Comparison of ENCODE assay signal across 20 cellular contexts in genomic region chr4:80259012-80259411, GRCh38. TPM values are rescaled to one million over a fixed set of nuclear protein-coding genes. Genes with fewer than 3 reads are reported as not detected.
DNase-seq lines count a peak whose midpoint lies in the region; ATAC-seq, FAIRE-seq and TF ChIP-seq lines count a peak whose summit lies in the region.
"Had no signal": no experiment of that assay in that cellular context is flagged by ENCODE, and none has a peak within 500 bp of the region (broad histone marks: within the 10 kb centered on the region; RNA-seq: fewer than 3 reads in every experiment).

No MANE protein-coding gene starts in this region.

- TF ChIP-seq POLR2A in GM12892 (IDR thresholded peaks at IDR 0.05; ENCODE audit: low read depth, low read length), result no peak

- no peak for FAIRE-seq in GM12892 (lab: Jason Lieb, UNC)
- FAIRE-seq: HepG2 had no signal

- ATAC-seq in GM21526 (IDR thresholded peaks at IDR 0.05; ENCODE audit: low FRiP score, unreplicated experiment), result no peak
- ATAC-seq in left lobe of liver, result no peak
- ATAC-seq: heart left ventricle, HepG2, psoas muscle had no signal

- DNase-seq in NCI-H1092 (lab: John Stamatoyannopoulos, UW) (peak; percentile 13), NCI-H146 treated with DMSO at 0.1 percent for 48 hours (lab: John Stamatoyannopoulos, UW; ENCODE audit: unreplicated experiment) (peak; percentile 85), NCI-H748 treated with DMSO at 0.1 percent for 48 hours (lab: John Stamatoyannopoulos, UW) (peak; percentile 89), kidney tubule cell (ENCODE audit: low spot score) (peak; percentile 24), GM12892 (ENCODE audit: insufficient read length) (no peak), germinal center (ENCODE audit: low spot score) (no peak), left lobe of liver (ENCODE audit: low spot score) (no peak)
- DNase-seq: activated CD4-positive, alpha-beta T cell treated with anti-CD3 and anti-CD28 coated beads for 48 hours; activated naive CD4-positive, alpha-beta T cell; activated T-cell treated with anti-CD3 and anti-CD28 coated beads, Interleukin-2, amount 50 U/mL, for 24 hours; heart left ventricle; mammary epithelial cell; NCI-H510A; psoas muscle; SK-N-SH; trophoblast cell had no signal

RNA-seq across cellular contexts. Expression of gene FGF5, which starts 7.5 kb away (rescaled TPM):
- not detected for polyA plus RNA-seq in GM12892 (2012; ENCODE audit: missing spikeins)
- total RNA-seq in left lobe of liver, result not detected
- total RNA-seq: activated CD8-positive, alpha-beta memory T cell treated with anti-CD3 and anti-CD28 coated beads for 36 hours; HepG2 had no signal
- polyA plus RNA-seq: CD14-positive monocyte, HepG2, psoas muscle had no signal

Comparison
In these comparisons a context has a peak if more than half of its experiments do, and no peak if none do; other contexts are left out.
1. DNase-seq: peak in NCI-H1092 (single experiment), NCI-H146 treated with DMSO at 0.1 percent for 48 hours (single experiment), NCI-H748 treated with DMSO at 0.1 percent for 48 hours (single experiment) and kidney tubule cell (single experiment); none in GM12892 (single experiment), germinal center (single experiment) and left lobe of liver (single experiment).